ENCODE assay signal across 8 cellular contexts in genomic region chr5:132437604-132438275, GRCh38. TPM values are rescaled to one million over a fixed set of nuclear protein-coding genes. Genes with fewer than 3 reads are reported as not detected.
DNase-seq lines count a peak whose midpoint lies in the region; ATAC-seq and TF ChIP-seq lines count a peak whose summit lies in the region.

No MANE protein-coding gene starts in this region.

- intact Hi-C loops in adrenal gland (cut with DNase I), result no loop called here

- 0 out of 2 replicates have a peak, but pooled peaks have one; percentile 25 for TF ChIP-seq POLR2A in Raji (IDR thresholded peaks at IDR 0.05; ENCODE audit: insufficient read depth, low read depth, low read length)
- no peak for TF ChIP-seq POLR2A in adrenal gland (IDR thresholded peaks at IDR 0.05)

- no peak overlapping the region for H3K4me3 ChIP-seq in adrenal gland

- H3K4me1 ChIP-seq in adrenal gland (replicated peaks in 1 of 2), result peaks cover 8 to 33% of the 10 kb centered on the region in 2 donors

- WGBS in adrenal gland, 4 donors, result 48 to 63% (median 52%) methylated on average over 2 to 3 of the region's 3 CpGs

- H3K27me3 ChIP-seq in adrenal gland, result no peaks in the 10 kb centered on the region

- TF ChIP-seq CTCF in adrenal gland (IDR thresholded peaks at IDR 0.05), result no peak

- H3K27ac ChIP-seq in adrenal gland, result peak overlapping the region in 3 of 5 donors; percentile 41 to 73 (median 68)

- peak; percentile 78 for ATAC-seq in HG02981 (IDR thresholded peaks at IDR 0.05; ENCODE audit: unreplicated experiment)

- peak; percentile 17 for DNase-seq in NCI-H2227 (lab: John Stamatoyannopoulos, UW; ENCODE audit: unreplicated experiment)
- no peak for DNase-seq in NCI-H2227 treated with DMSO at 0.1 percent for 48 hours (lab: John Stamatoyannopoulos, UW)
- peak in 6 of 7 donors; percentile 66 to 84 (median 70) for DNase-seq in adrenal gland
- DNase-seq in kidney glomerular epithelial cell (lab: John Stamatoyannopoulos, UW), result peak; percentile 90
- peak; percentile 41 to 55 for DNase-seq in stimulated activated CD8-positive, alpha-beta memory T cell treated with anti-CD3 and anti-CD28 coated beads, Interleukin-15, amount 100 ng/mL, for 4 hours (ENCODE audit: low read depth in 2 of 2)
- DNase-seq in NCI-H510A (lab: John Stamatoyannopoulos, UW), result no peak

- no peaks in the 10 kb centered on the region for H3K36me3 ChIP-seq in adrenal gland (replicated peaks in 1 of 2)

- no peaks in the 10 kb centered on the region for H3K9me3 ChIP-seq in adrenal gland (replicated peaks in 1 of 3)

RNA-seq across cellular contexts. Expression of gene IRF1, which starts 52.8 kb away (rescaled TPM):
- total RNA-seq in adrenal gland, result 100 to 1,000 TPM in 1 of 8 donors, 10 to 100 TPM in 7; 12.0 to 116 (median 25.5) TPM
- polyA plus RNA-seq in adrenal gland, result 10 to 100 TPM in 2 of 3 donors, 1 to 10 TPM in 1; 9.0 to 20.0 (median 10.7) TPM

Comparison
In these comparisons a context has a peak if more than half of its experiments do, and no peak if none do; other contexts are left out.
1. DNase-seq: peak in NCI-H2227 (single experiment), adrenal gland (6 of 7), kidney glomerular epithelial cell (single experiment) and stimulated activated CD8-positive, alpha-beta memory T cell treated with anti-CD3 and anti-CD28 coated beads, Interleukin-15, amount 100 ng/mL, for 4 hours (2 of 2); none in NCI-H2227 treated with DMSO at 0.1 percent for 48 hours (single experiment) and NCI-H510A (single experiment).